ENCODE assay signal across 31 cellular contexts in genomic region chr7:129439963-129440625, GRCh38. TPM values are rescaled to one million over a fixed set of nuclear protein-coding genes. Genes with fewer than 3 reads are reported as not detected.
A peak's percentile ranks its signal among the peaks of the same experiment; 100 is the strongest.
DNase-seq lines count a peak whose midpoint lies in the region; ATAC-seq and TF ChIP-seq lines count a peak whose summit lies in the region.
"Had no signal": no experiment of that assay in that cellular context is flagged by ENCODE, and none has a peak within 500 bp of the region (broad histone marks: within the 10 kb centered on the region; RNA-seq: fewer than 3 reads in every experiment).

No MANE protein-coding gene starts in this region.

- peak overlapping the region; percentile 95 for H3K27ac Mint-ChIP-seq in activated CD4-positive, alpha-beta T cell treated with anti-CD3 and anti-CD28 coated beads for 36 hours
- H3K27ac Mint-ChIP-seq in stimulated activated naive CD8-positive, alpha-beta T cell treated with anti-CD3 and anti-CD28 coated beads, Interleukin-15, Interleukin-2, amounts not matched to agents 100 ng/mL and 50 ng/mL, for 24 hours: peak overlapping the region; percentile 99
- H3K27ac Mint-ChIP-seq: immature natural killer cell; nephron progenitor cell; stimulated activated naive B cell treated with anti-CD40 and anti-IgM and Interleukin-4, amounts not matched to agents 10 μg/mL and 1 μg/mL and 100 μg/mL, for 72 hours had no signal

- H3K36me3 Mint-ChIP-seq in activated CD4-positive, alpha-beta T cell treated with anti-CD3 and anti-CD28 coated beads for 36 hours (ENCODE audit: low read depth): peaks cover 69% of the 10 kb centered on the region
- peaks cover 49% of the 10 kb centered on the region for H3K36me3 Mint-ChIP-seq in stimulated activated naive CD8-positive, alpha-beta T cell treated with anti-CD3 and anti-CD28 coated beads, Interleukin-15, Interleukin-2, amounts not matched to agents 100 ng/mL and 50 ng/mL, for 24 hours (ENCODE audit: low read depth)
- H3K36me3 Mint-ChIP-seq: immature natural killer cell; stimulated activated naive B cell treated with anti-CD40 and anti-IgM and Interleukin-4, amounts not matched to agents 10 μg/mL and 1 μg/mL and 100 μg/mL, for 72 hours had no signal

- peak overlapping the region; percentile 77 for H3K27ac ChIP-seq in brain microvascular endothelial cell
- no peak overlapping the region for H3K27ac ChIP-seq in substantia nigra (ENCODE audit: low read depth, low read length, poor library complexity, severe bottlenecking)
- H3K27ac ChIP-seq: coronary artery, ovary, RWPE1, SK-N-MC, skin epidermis, upper lobe of right lung had no signal

- in situ Hi-C loops in brain microvascular endothelial cell (cut with HindIII; ENCODE audit: low pct_ligation_motif_present, low sequenced_read_pairs): no loop called here

- H3K9me3 Mint-ChIP-seq in activated CD4-positive, alpha-beta T cell treated with anti-CD3 and anti-CD28 coated beads for 36 hours (ENCODE audit: low read depth): no peaks in the 10 kb centered on the region
- no peaks in the 10 kb centered on the region for H3K9me3 Mint-ChIP-seq in stimulated activated naive CD8-positive, alpha-beta T cell treated with anti-CD3 and anti-CD28 coated beads, Interleukin-15, Interleukin-2, amounts not matched to agents 100 ng/mL and 50 ng/mL, for 24 hours
- H3K9me3 Mint-ChIP-seq: CD4-positive, alpha-beta memory T cell; immature natural killer cell; nephron progenitor cell; stimulated activated naive B cell treated with anti-CD40 and anti-IgM and Interleukin-4, amounts not matched to agents 10 μg/mL and 1 μg/mL and 100 μg/mL, for 72 hours had no signal

- H3K36me3 ChIP-seq in brain microvascular endothelial cell (replicated peaks): no peaks in the 10 kb centered on the region
- H3K36me3 ChIP-seq: ovary, upper lobe of right lung had no signal

- POLR2A ChIA-PET in activated CD4-positive, alpha-beta T cell treated with anti-CD3 and anti-CD28 coated beads for 36 hours (lab: Charles Lee): interaction anchor here (1.1 to 1.6 kb wide), 2 partner anchors 23 to 72 kb away, joined by 3 to 9 read pairs; no protein-coding TSS in a partner anchor

- H3K4me1 Mint-ChIP-seq in activated CD4-positive, alpha-beta T cell treated with anti-CD3 and anti-CD28 coated beads for 36 hours: peaks cover 42% of the 10 kb centered on the region
- H3K4me1 Mint-ChIP-seq in stimulated activated naive CD8-positive, alpha-beta T cell treated with anti-CD3 and anti-CD28 coated beads, Interleukin-15, Interleukin-2, amounts not matched to agents 100 ng/mL and 50 ng/mL, for 24 hours (ENCODE audit: low read depth): peaks cover 48% of the 10 kb centered on the region

- H3K27me3 ChIP-seq in brain microvascular endothelial cell (replicated peaks): no peaks in the 10 kb centered on the region
- H3K27me3 ChIP-seq: ovary had no signal

- intact Hi-C loops in activated CD4-positive, alpha-beta T cell treated with anti-CD3 and anti-CD28 coated beads for 36 hours (cut with DNase I, micrococcal nuclease): loop anchor here (1.0 to 10.0 kb wide), 10 partner anchors 31 to 1472 kb away; partner anchors contain the start of genes ATP6V1F (in 1 of the 2), CALU (in 1 of the 2) and TNPO3 (in 1 of the 2)

- no peak for DNase-seq in activated CD4-positive, alpha-beta T cell treated with anti-CD3 and anti-CD28 coated beads for 36 hours
- DNase-seq in activated CD4-positive, alpha-beta T cell treated with anti-CD3 and anti-CD28 coated beads, Interleukin-2, amount 50 U/mL, for 4 hours: no peak
- DNase-seq in stimulated activated naive CD8-positive, alpha-beta T cell treated with anti-CD3 and anti-CD28 coated beads, Interleukin-15, Interleukin-2, amounts not matched to agents 100 U/mL and 50 U/mL, for 24 hours: no peak
- DNase-seq in brain microvascular endothelial cell (no peak), substantia nigra (lab: John Stamatoyannopoulos, UW) (no peak)
- DNase-seq: 8988T; caudate nucleus; CD4-positive, alpha-beta memory T cell; effector memory CD4-positive, alpha-beta T cell; EL; GOT3; immature natural killer cell; left colon; NCI-H1105; NCI-H187 treated with DMSO at 0.1 percent for 48 hours; NCI-H2171; NCI-H510A; nephron progenitor cell; ovary; retina; stimulated activated naive B cell treated with anti-CD40 and anti-IgM and Interleukin-4, amounts not matched to agents 10 μg/mL and 1 μg/mL and 100 μg/mL, for 72 hours; T-helper 2 cell; upper lobe of right lung had no signal

- H3K4me3 ChIP-seq in brain microvascular endothelial cell (ENCODE audit: low read depth, low read length): no peak overlapping the region
- H3K4me3 ChIP-seq: coronary artery, ovary, SK-N-MC, skin epidermis, upper lobe of right lung had no signal

- ATAC-seq in activated CD4-positive, alpha-beta T cell treated with anti-CD3 and anti-CD28 coated beads for 36 hours: no peak
- ATAC-seq in stimulated activated naive CD8-positive, alpha-beta T cell treated with anti-CD3 and anti-CD28 coated beads, Interleukin-15, Interleukin-2, amounts not matched to agents 100 U/mL and 50 U/mL, for 24 hours: no peak
- no peak for ATAC-seq in HG03432 (IDR thresholded peaks at IDR 0.05; ENCODE audit: unreplicated experiment)
- ATAC-seq in HG03457 (IDR thresholded peaks at IDR 0.05; ENCODE audit: unreplicated experiment): no peak
- ATAC-seq: activated CD4-positive, CD25-positive, alpha-beta regulatory T cell treated with anti-CD3 and anti-CD28 coated beads, Interleukin-2, amount 50 U/mL, for 24 hours; left colon; stimulated activated naive B cell treated with anti-CD40 and anti-IgM and Interleukin-4, amounts not matched to agents 10 μg/mL and 1 μg/mL and 100 μg/mL, for 72 hours had no signal

- no peaks in the 10 kb centered on the region for H3K27me3 Mint-ChIP-seq in activated CD4-positive, alpha-beta T cell treated with anti-CD3 and anti-CD28 coated beads for 36 hours
- H3K27me3 Mint-ChIP-seq in stimulated activated naive CD8-positive, alpha-beta T cell treated with anti-CD3 and anti-CD28 coated beads, Interleukin-15, Interleukin-2, amounts not matched to agents 100 ng/mL and 50 ng/mL, for 24 hours: peaks cover 10% of the 10 kb centered on the region

- peak overlapping the region; percentile 52 for H3K4me3 Mint-ChIP-seq in activated CD4-positive, alpha-beta T cell treated with anti-CD3 and anti-CD28 coated beads for 36 hours
- peak overlapping the region; percentile 31 for H3K4me3 Mint-ChIP-seq in stimulated activated naive CD8-positive, alpha-beta T cell treated with anti-CD3 and anti-CD28 coated beads, Interleukin-15, Interleukin-2, amounts not matched to agents 100 ng/mL and 50 ng/mL, for 24 hours
- H3K4me3 Mint-ChIP-seq: CD4-positive, alpha-beta memory T cell; immature natural killer cell; nephron progenitor cell; stimulated activated naive B cell treated with anti-CD40 and anti-IgM and Interleukin-4, amounts not matched to agents 10 μg/mL and 1 μg/mL and 100 μg/mL, for 72 hours had no signal

- CTCF ChIA-PET in activated CD4-positive, alpha-beta T cell treated with anti-CD3 and anti-CD28 coated beads for 36 hours (lab: Charles Lee): interaction anchor here (0.6 to 3.5 kb wide), 9 partner anchors 9 to 849 kb away, joined by 3 to 29 read pairs (median 4); no protein-coding TSS in a partner anchor

- TF ChIP-seq CTCF in brain microvascular endothelial cell (IDR thresholded peaks at IDR 0.05; ENCODE audit: low read depth, low read length, missing control alignments): no peak

RNA-seq across cellular contexts. Expression of gene STRIP2, which starts 5.9 kb away (rescaled TPM):
- 10 to 100 TPM; 41.3 to 51.8 TPM for total RNA-seq in activated CD4-positive, alpha-beta T cell treated with anti-CD3 and anti-CD28 coated beads for 36 hours
